8 cellular contexts compared by ENCODE assay signal in the genomic region with DNA sequence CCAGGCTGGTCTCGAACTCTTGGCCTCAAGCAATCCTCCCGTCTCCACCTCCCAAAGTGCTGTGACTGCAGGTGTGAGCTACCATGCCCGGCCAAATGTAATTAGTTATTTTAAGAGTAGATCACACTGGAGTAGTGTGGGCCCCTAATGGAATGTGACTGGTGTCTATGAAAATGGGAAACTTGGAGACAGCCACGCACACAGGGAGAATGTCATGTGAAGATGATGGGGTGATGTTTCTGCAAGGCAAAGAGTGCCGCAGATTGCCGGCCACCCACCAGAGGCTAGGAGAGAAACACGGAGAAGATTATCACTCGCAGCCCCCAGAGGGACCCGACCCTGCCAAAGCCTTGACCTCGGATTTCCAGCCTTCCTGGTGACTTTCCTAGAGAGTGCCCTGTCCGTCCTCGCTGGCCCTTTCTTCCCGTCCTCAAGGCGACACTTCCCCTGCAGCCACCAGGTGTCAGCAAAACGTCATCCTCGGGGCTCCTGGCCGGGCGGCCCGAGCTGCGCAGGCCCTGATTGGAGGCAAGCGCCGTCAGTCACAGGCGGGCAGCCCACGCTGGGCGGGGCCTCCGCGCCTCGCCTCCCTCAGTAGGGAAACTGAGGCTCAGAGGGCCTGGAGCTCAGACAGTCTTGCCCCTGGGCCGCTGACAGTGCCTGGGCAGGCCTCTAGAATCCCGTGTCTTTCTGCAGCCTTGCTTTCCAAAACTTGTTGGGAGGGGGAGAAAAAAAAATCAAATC. TPM values are rescaled to one million over a fixed set of nuclear protein-coding genes. Genes with fewer than 3 reads are reported as not detected.
DNase-seq lines count a peak whose midpoint lies in the region; ATAC-seq and TF ChIP-seq lines count a peak whose summit lies in the region.

No MANE protein-coding gene starts in this region.

- H3K36me3 Mint-ChIP-seq in endothelial cell (ENCODE audit: low read depth, unreplicated experiment) (peaks cover 4% of the 10 kb centered on the region), mesothelial cell of epicardium (no peaks in the 10 kb centered on the region)

- ATAC-seq in HG03280 (IDR thresholded peaks at IDR 0.05; ENCODE audit: unreplicated experiment) = peak; percentile 76
- ATAC-seq in HG03565 (IDR thresholded peaks at IDR 0.05; ENCODE audit: unreplicated experiment) = no peak

- H3K4me1 Mint-ChIP-seq in endothelial cell (ENCODE audit: unreplicated experiment) = no peaks in the 10 kb centered on the region
- peaks cover 1% of the 10 kb centered on the region for H3K4me1 Mint-ChIP-seq in mesothelial cell of epicardium

- peaks cover 2% of the 10 kb centered on the region for H3K27me3 Mint-ChIP-seq in endothelial cell (ENCODE audit: unreplicated experiment)
- H3K27me3 Mint-ChIP-seq in mesothelial cell of epicardium (ENCODE audit: low read depth) = peaks cover 52% of the 10 kb centered on the region

- peak; percentile 68 for TF ChIP-seq CTCF in endothelial cell (IDR thresholded peaks at IDR 0.05; ENCODE audit: unreplicated experiment)
- TF ChIP-seq CTCF in mesothelial cell of epicardium (IDR thresholded peaks at IDR 0.05; ENCODE audit: unreplicated experiment) = peak; percentile 67

- H3K9me3 Mint-ChIP-seq in endothelial cell (ENCODE audit: unreplicated experiment) (no peaks in the 10 kb centered on the region), mesothelial cell of epicardium (no peaks in the 10 kb centered on the region)

- H3K27ac Mint-ChIP-seq in endothelial cell (ENCODE audit: unreplicated experiment) (no peak overlapping the region), mesothelial cell of epicardium (no peak overlapping the region)

- no peak overlapping the region for H3K4me3 Mint-ChIP-seq in endothelial cell (ENCODE audit: unreplicated experiment)
- H3K4me3 Mint-ChIP-seq in mesothelial cell of epicardium = peak overlapping the region; percentile 9

- DNase-seq in DMS79 (lab: John Stamatoyannopoulos, UW) (peak; percentile 25), NCI-H748 treated with DMSO at 0.1 percent for 48 hours (lab: John Stamatoyannopoulos, UW) (peak; percentile 26), endothelial cell (ENCODE audit: low spot score) (peak; percentile 95), mesothelial cell of epicardium (ENCODE audit: low spot score in 2 of 2, unreplicated experiment in 2 of 2) (peak; percentile 78 to 85)
- DNase-seq in activated CD8-positive, alpha-beta memory T cell treated with anti-CD3 and anti-CD28 coated beads for 4 hours (ENCODE audit: low read depth in 2 of 2) = peak; percentile 2 to 4
- peak; percentile 4 to 19 for DNase-seq in stimulated activated CD8-positive, alpha-beta memory T cell treated with anti-CD3 and anti-CD28 coated beads, Interleukin-7, amount 100 ng/mL, for 1 hour (ENCODE audit: low read depth in 2 of 2)

RNA-seq across cellular contexts. Expression of gene CRYBB2, which starts 16.3 kb away (rescaled TPM):
- 1.9 TPM for total RNA-seq in endothelial cell (ENCODE audit: unreplicated experiment)
- total RNA-seq in mesothelial cell of epicardium = not detected in 3 replicates

RNA-seq across cellular contexts. Expression of gene CRYBB3, which starts 36.1 kb away (rescaled TPM):
- total RNA-seq in endothelial cell (ENCODE audit: unreplicated experiment) (0.97 TPM), mesothelial cell of epicardium (0.27 to 0.54 TPM (median 0.31 TPM) in 3 replicates)

Comparison
In these comparisons a context has a peak if more than half of its experiments do, and no peak if none do; other contexts are left out.
1. DNase-seq: peak in every context shown above with its lines; median percentile 95 in endothelial cell; 82 in mesothelial cell of epicardium; 26 in NCI-H748 treated with DMSO at 0.1 percent for 48 hours; 25 in DMS79; 12 in stimulated activated CD8-positive, alpha-beta memory T cell treated with anti-CD3 and anti-CD28 coated beads, Interleukin-7, amount 100 ng/mL, for 1 hour; 3 in activated CD8-positive, alpha-beta memory T cell treated with anti-CD3 and anti-CD28 coated beads for 4 hours.